Comparison of ENCODE assay signal across 8 cellular contexts in genomic region chr11:78000193-78000592, GRCh38. TPM values are rescaled to one million over a fixed set of nuclear protein-coding genes. Genes with fewer than 3 reads are reported as not detected.
A peak's percentile ranks its signal among the peaks of the same experiment; 100 is the strongest.
DNase-seq lines count a peak whose midpoint lies in the region; ATAC-seq, FAIRE-seq and TF ChIP-seq lines count a peak whose summit lies in the region.

No MANE protein-coding gene starts in this region.

- FAIRE-seq in D721Med (lab: Jason Lieb, UNC), result no peak

- H3K9me2 ChIP-seq in GM23338 (ENCODE audit: insufficient read depth), result no peaks in the 10 kb centered on the region

- H3K79me2 ChIP-seq in GM23338 (replicated peaks; ENCODE audit: insufficient read depth), result no peaks in the 10 kb centered on the region

- H4K20me1 ChIP-seq in GM23338 (replicated peaks; ENCODE audit: insufficient read depth), result no peaks in the 10 kb centered on the region

- H3K4me1 Mint-ChIP-seq in GM23338, result peaks cover 9% of the 10 kb centered on the region; the same call in 2 of the 3 replicates

- no peak overlapping the region for H3K27ac ChIP-seq in GM23338 (ENCODE audit: low read depth)

- H3K27me3 ChIP-seq in GM23338 (ENCODE audit: insufficient read depth), result no peaks in the 10 kb centered on the region

- H3K4me2 ChIP-seq in GM23338, result no peak overlapping the region

- ATAC-seq in GM23338 (peak; percentile 96), HG02571 (IDR thresholded peaks at IDR 0.05; ENCODE audit: unreplicated experiment) (no peak)

- no peak overlapping the region for H3K4me3 ChIP-seq in GM23338

- peaks cover 3% of the 10 kb centered on the region for H3K27me3 Mint-ChIP-seq in GM23338 (ENCODE audit: insufficient read depth, low read depth, poor library complexity)

- no peaks in the 10 kb centered on the region for H3K36me3 ChIP-seq in GM23338 (ENCODE audit: insufficient read depth)

- no peak overlapping the region; the same call in 1 of the 2 replicates for H3K27ac Mint-ChIP-seq in GM23338

- no peaks in the 10 kb centered on the region for H3K4me1 ChIP-seq in GM23338 (ENCODE audit: insufficient read depth)

- H3K36me3 Mint-ChIP-seq in GM23338 (ENCODE audit: low read depth), result no peaks in the 10 kb centered on the region

- TF ChIP-seq CTCF in D721Med (IDR thresholded peaks at IDR 0.05; ENCODE audit: insufficient read depth, missing control alignments) (peak; percentile 68), GM23338 (conservative IDR thresholded peaks at IDR 0.05; ENCODE audit: low read depth in 2 of 2) (peak; percentile 70 to 80)

- H3F3A ChIP-seq in GM23338 (replicated peaks; ENCODE audit: low read depth), result peaks cover 4% of the 10 kb centered on the region; the same call in 1 of the 2 replicates

- H3K4me3 Mint-ChIP-seq in GM23338, result no peak overlapping the region

- peak overlapping the region; percentile 40; the same call in 1 of the 2 replicates for H2AFZ ChIP-seq in GM23338

- H3K9me3 Mint-ChIP-seq in GM23338, result no peaks in the 10 kb centered on the region

- DNase-seq in D721Med (ENCODE audit: insufficient read length, low spot score), result no peak
- DNase-seq in GM23338 (ENCODE audit: low spot score), result peak; percentile 92
- DNase-seq in NCI-H146 treated with DMSO at 0.1 percent for 48 hours (lab: John Stamatoyannopoulos, UW; ENCODE audit: unreplicated experiment), result peak; percentile 72
- peak; percentile 26 to 83 for DNase-seq in SW 1271 (lab: John Stamatoyannopoulos, UW)
- DNase-seq in brain pericyte (ENCODE audit: low read depth, low spot score), result peak; percentile 26
- peak; percentile 79 for DNase-seq in islet precursor cell
- peak; percentile 10 to 21 for DNase-seq in stimulated activated CD4-positive, alpha-beta T cell treated with anti-CD3 and anti-CD28 coated beads, Interleukin-4, amount 100 ng/mL, for 4 hours

TF ChIP-seq in GM23338, 12 proteins besides CTCF, POLR2A, EP300 and RAD21:
- TF ChIP-seq REST (IDR thresholded peaks at IDR 0.05; ENCODE audit: unreplicated experiment) (no peak), STAT1 (IDR thresholded peaks at IDR 0.05; ENCODE audit: unreplicated experiment) (no peak), CREB1 (CRISPR knock-in tag; IDR thresholded peaks at IDR 0.05; ENCODE audit: low read depth) (no peak; the same call in 1 of the 2 replicates), ZNF114 (CRISPR knock-in tag; IDR thresholded peaks at IDR 0.05) (no peak)

RNA-seq across cellular contexts. Expression of gene INTS4, which starts 5.7 kb away (rescaled TPM):
- 47.6 TPM in 2 replicates for total RNA-seq in GM23338 (2014; rRNA removed; shearing (Covaris generic))
- polyA plus RNA-seq in GM23338 (2016; fragmentation: Nextera tagmentation; extraction: Ambion mirVana), result 24.6 and 27.2 TPM in 2 replicates

RNA-seq across cellular contexts. Expression of gene KCTD14, which starts 22.9 kb away (rescaled TPM):
- 14.2 and 19.1 TPM in 2 replicates for total RNA-seq in GM23338 (2014; rRNA removed; shearing (Covaris generic))
- polyA plus RNA-seq in GM23338 (2016; fragmentation: Nextera tagmentation; extraction: Ambion mirVana), result 5.9 and 8.4 TPM in 2 replicates
